Comparison of ENCODE assay signal across 17 cellular contexts in genomic region chr11:126893796-126894195, GRCh38.
"Had no signal": no experiment of that assay in that cellular context is flagged by ENCODE, and none has a peak within 500 bp of the region (broad histone marks: within the 10 kb centered on the region; RNA-seq: fewer than 3 reads in every experiment).

No MANE protein-coding gene starts in this region.

- ATAC-seq: activated CD8-positive, alpha-beta memory T cell treated with anti-CD3 and anti-CD28 coated beads, Interleukin-2, amount 10 ng/mL, durations not matched to agents 7 days and 5 days; left colon; mucosa of descending colon; naive thymus-derived CD8-positive, alpha-beta T cell; right cardiac atrium had no signal

- H3K4me3 ChIP-seq: adrenal gland, coronary artery, mucosa of descending colon had no signal

- H3K4me3 Mint-ChIP-seq: activated CD8-positive, alpha-beta memory T cell treated with anti-CD3 and anti-CD28 coated beads, Interleukin-2, amount 10 ng/mL, durations not matched to agents 7 days and 5 days; activated naive CD4-positive, alpha-beta T cell treated with anti-CD3 and anti-CD28 coated beads for 36 hours; naive thymus-derived CD8-positive, alpha-beta T cell; type B pancreatic cell had no signal

- DNase-seq: activated CD4-positive, CD25-positive, alpha-beta regulatory T cell; activated CD8-positive, alpha-beta memory T cell treated with anti-CD3 and anti-CD28 coated beads, Interleukin-2, amount 10 ng/mL, durations not matched to agents 7 days and 5 days; activated naive CD4-positive, alpha-beta T cell treated with anti-CD3 and anti-CD28 coated beads for 36 hours; adrenal gland; caudate nucleus; effector CD4-positive, alpha-beta T cell; foreskin melanocyte; head of caudate nucleus; left colon; mucosa of descending colon; naive thymus-derived CD8-positive, alpha-beta T cell; posterior cingulate gyrus; right cardiac atrium; small intestine; substantia nigra had no signal

- H3K27me3 Mint-ChIP-seq: activated CD8-positive, alpha-beta memory T cell treated with anti-CD3 and anti-CD28 coated beads, Interleukin-2, amount 10 ng/mL, durations not matched to agents 7 days and 5 days had no signal

- H3K36me3 Mint-ChIP-seq: activated CD8-positive, alpha-beta memory T cell treated with anti-CD3 and anti-CD28 coated beads, Interleukin-2, amount 10 ng/mL, durations not matched to agents 7 days and 5 days; type B pancreatic cell had no signal

- H3K9me3 Mint-ChIP-seq: type B pancreatic cell had no signal

- H3K4me1 Mint-ChIP-seq: activated CD8-positive, alpha-beta memory T cell treated with anti-CD3 and anti-CD28 coated beads, Interleukin-2, amount 10 ng/mL, durations not matched to agents 7 days and 5 days; naive thymus-derived CD8-positive, alpha-beta T cell had no signal

- H3K27ac Mint-ChIP-seq: activated CD8-positive, alpha-beta memory T cell treated with anti-CD3 and anti-CD28 coated beads, Interleukin-2, amount 10 ng/mL, durations not matched to agents 7 days and 5 days; activated naive CD4-positive, alpha-beta T cell treated with anti-CD3 and anti-CD28 coated beads for 36 hours; naive thymus-derived CD8-positive, alpha-beta T cell; type B pancreatic cell had no signal
